ENCODE assay signal across 15 cellular contexts in the genomic region with DNA sequence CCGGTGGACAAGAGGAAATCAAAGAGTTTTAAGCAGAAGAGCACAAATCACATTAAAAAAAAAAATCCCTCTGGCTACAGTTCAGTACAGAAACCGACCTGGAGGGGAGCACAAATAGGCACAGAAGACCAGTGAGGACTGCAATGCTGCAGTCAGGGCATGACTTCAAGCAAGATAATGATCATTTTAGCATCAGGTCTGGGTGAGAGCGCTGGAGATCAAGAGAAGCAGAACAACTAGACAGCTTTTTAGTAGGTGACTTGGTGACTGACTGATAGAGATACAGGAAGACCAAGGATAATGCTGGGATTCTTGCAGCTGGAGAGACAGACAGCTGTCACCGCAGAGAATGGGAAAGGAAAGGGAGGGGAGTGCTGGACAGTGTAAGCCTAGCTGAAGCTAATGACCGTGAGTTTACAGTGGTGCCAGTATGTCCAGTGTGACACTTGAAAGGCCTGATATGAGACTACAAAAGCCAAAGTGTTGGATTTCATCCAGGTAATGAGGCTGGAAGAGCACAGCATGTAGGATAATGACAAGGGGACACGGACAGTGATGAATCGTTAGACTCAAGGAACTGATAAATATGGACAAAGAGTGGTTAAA. TPM values are rescaled to one million over a fixed set of nuclear protein-coding genes. Genes with fewer than 3 reads are reported as not detected.
DNase-seq lines count a peak whose midpoint lies in the region; ATAC-seq, FAIRE-seq and TF ChIP-seq lines count a peak whose summit lies in the region.
"Had no signal": no experiment of that assay in that cellular context is flagged by ENCODE, and none has a peak within 500 bp of the region (broad histone marks: within the 10 kb centered on the region; RNA-seq: fewer than 3 reads in every experiment).

No MANE protein-coding gene starts in this region.

- peak; percentile 12 for DNase-seq in DMS53 treated with DMSO at 0.1 percent for 48 hours (lab: John Stamatoyannopoulos, UW; ENCODE audit: unreplicated experiment)
- peak; percentile 58 for DNase-seq in NCI-H2227 (lab: John Stamatoyannopoulos, UW; ENCODE audit: unreplicated experiment)
- DNase-seq in esophagus muscularis mucosa (ENCODE audit: extremely low spot score), result no peak
- DNase-seq in urothelium cell line (ENCODE audit: low spot score), result no peak
- no peak for DNase-seq in spleen
- no peak for DNase-seq in activated CD8-positive, alpha-beta memory T cell treated with anti-CD3 and anti-CD28 coated beads for 24 hours
- DNase-seq: activated CD8-positive, alpha-beta memory T cell treated with anti-CD3 and anti-CD28 coated beads, Interleukin-2, amount 10 ng/mL, durations not matched to agents 7 days and 5 days; activated naive CD8-positive, alpha-beta T cell treated with anti-CD3 and anti-CD28 coated beads, Interleukin-2, amount 10 ng/mL, durations not matched to agents 7 days and 5 days; NCI-H1048; T-helper 9 cell had no signal

- no peak overlapping the region for H3K4me2 ChIP-seq in parathyroid adenoma (ENCODE audit: low read length)

- H3K27ac ChIP-seq in esophagus muscularis mucosa (replicated peaks in 1 of 4), result peak overlapping the region; percentile 20 to 57 (median 42)
- H3K27ac ChIP-seq in parathyroid adenoma, result peak overlapping the region; percentile 36
- no peak overlapping the region for H3K27ac ChIP-seq in spleen

- TF ChIP-seq EP300 in esophagus muscularis mucosa (IDR thresholded peaks at IDR 0.05), result no peak

- H3K4me1 ChIP-seq in esophagus muscularis mucosa (peaks cover 38 to 88% (median 82%) of the 10 kb centered on the region in 4 donors), parathyroid adenoma (peaks cover 22% of the 10 kb centered on the region), spleen (peaks cover 14 to 76% (median 42%) of the 10 kb centered on the region in 6 donors)

- H2AFZ ChIP-seq in parathyroid adenoma, result no peak overlapping the region

- H3K4me3 ChIP-seq in esophagus muscularis mucosa, result no peak overlapping the region
- H3K4me3 ChIP-seq in parathyroid adenoma (ENCODE audit: low read depth, low read length), result no peak overlapping the region
- no peak overlapping the region for H3K4me3 ChIP-seq in spleen

- H3K9me3 ChIP-seq in esophagus muscularis mucosa (no peaks in the 10 kb centered on the region), parathyroid adenoma (ENCODE audit: control insufficient read depth, low read length) (no peaks in the 10 kb centered on the region), spleen (no peaks in the 10 kb centered on the region)

- TF ChIP-seq POLR2A in esophagus muscularis mucosa (IDR thresholded peaks at IDR 0.05; ENCODE audit: low read depth) (no peak), spleen (IDR thresholded peaks at IDR 0.05) (no peak)

- 82% methylated on average over 7 of the region's 7 CpGs for WGBS in esophagus muscularis mucosa
- WGBS in spleen, 5 donors, result 84 to 89% (median 86%) methylated on average over 7 of the region's 7 CpGs

- no peak overlapping the region for H3K9ac ChIP-seq in parathyroid adenoma

- H3K36me3 ChIP-seq in esophagus muscularis mucosa (peaks cover 0 to 51% (median 29%) of the 10 kb centered on the region in 4 donors), parathyroid adenoma (ENCODE audit: control insufficient read depth, insufficient read depth, low read length) (no peaks in the 10 kb centered on the region), spleen (peaks cover 3 to 77% (median 31%) of the 10 kb centered on the region in 6 donors)

- FAIRE-seq in urothelium cell line (lab: Jason Lieb, UNC), result no peak
- FAIRE-seq: colon, keratinocyte had no signal

- no peaks in the 10 kb centered on the region for H3K27me3 ChIP-seq in esophagus muscularis mucosa
- H3K27me3 ChIP-seq in parathyroid adenoma (ENCODE audit: control insufficient read depth, insufficient read depth, low read length), result no peaks in the 10 kb centered on the region
- no peaks in the 10 kb centered on the region for H3K27me3 ChIP-seq in spleen (replicated peaks in 1 of 7)

- ATAC-seq in GM18861 (IDR thresholded peaks at IDR 0.05; ENCODE audit: unreplicated experiment), result no peak
- ATAC-seq: activated CD8-positive, alpha-beta memory T cell treated with anti-CD3 and anti-CD28 coated beads, Interleukin-2, amount 10 ng/mL, durations not matched to agents 7 days and 5 days; Panc1 had no signal

- TF ChIP-seq CTCF in esophagus muscularis mucosa (IDR thresholded peaks at IDR 0.05), result no peak
- TF ChIP-seq CTCF in parathyroid adenoma (IDR thresholded peaks at IDR 0.05), result no peak
- TF ChIP-seq CTCF in spleen (IDR thresholded peaks at IDR 0.05 in 8 of 11, conservative IDR thresholded peaks at IDR 0.05 in 3 of 11), result no peak

- intact Hi-C loops in esophagus muscularis mucosa (cut with DNase I), result loop anchor here (10.0 kb wide), 1 partner anchor 82 kb away; a partner anchor contains a TSS
- intact Hi-C loops in spleen (cut with DNase I; ENCODE audit: low total_unique reads), result no loop called here

- H3K79me2 ChIP-seq in parathyroid adenoma, result peaks cover 24% of the 10 kb centered on the region

RNA-seq across cellular contexts. Expression of a gene that starts 5.6 kb away (rescaled TPM):
- 10 to 100 TPM; 67.7 to 90.9 (median 82.4) TPM for total RNA-seq in esophagus muscularis mucosa
- total RNA-seq in spleen, result 10 to 100 TPM; 21.1 to 26.8 (median 23.9) TPM
- 10 to 100 TPM; 26.0 to 28.3 (median 28.2) TPM for polyA plus RNA-seq in spleen

Comparison
In these comparisons a context has a peak if more than half of its experiments do, and no peak if none do; other contexts are left out.
1. DNase-seq: peak in DMS53 treated with DMSO at 0.1 percent for 48 hours (single experiment) and NCI-H2227 (single experiment); none in esophagus muscularis mucosa (single experiment), urothelium cell line (single experiment), spleen (single experiment) and activated CD8-positive, alpha-beta memory T cell treated with anti-CD3 and anti-CD28 coated beads for 24 hours (single experiment).
2. H3K27ac ChIP-seq: peak in esophagus muscularis mucosa (4 of 4) and parathyroid adenoma (single experiment); none in spleen (0 of 8).